Comparison of ENCODE assay signal across 23 cellular contexts in genomic region chr10:7511612-7512011, GRCh38.
"Had no signal": no experiment of that assay in that cellular context is flagged by ENCODE, and none has a peak within 500 bp of the region (broad histone marks: within the 10 kb centered on the region; RNA-seq: fewer than 3 reads in every experiment).

No MANE protein-coding gene starts in this region.

- H3K4me3 Mint-ChIP-seq: activated naive CD8-positive, alpha-beta T cell treated with anti-CD3 and anti-CD28 coated beads, Interleukin-2, amount 50 U/mL, for 24 hours; activated T-cell treated with anti-CD3 and anti-CD28 coated beads, Interleukin-2, amount 50 U/mL, for 24 hours; type B pancreatic cell had no signal

- H3K36me3 Mint-ChIP-seq: type B pancreatic cell had no signal

- DNase-seq: activated CD4-positive, CD25-positive, alpha-beta regulatory T cell treated with anti-CD3 and anti-CD28 coated beads, Interleukin-2, amount 50 U/mL, for 72 hours; activated naive CD4-positive, alpha-beta T cell; activated naive CD8-positive, alpha-beta T cell treated with anti-CD3 and anti-CD28 coated beads, Interleukin-2, amount 50 U/mL, for 24 hours; activated T-cell treated with anti-CD3 and anti-CD28 coated beads, Interleukin-2, amount 50 U/mL, for 24 hours; cerebellar nuclear complex; effector CD4-positive, alpha-beta T cell; erythroblast; foreskin keratinocyte; naive B cell; ovary; psoas muscle; spleen; stimulated activated CD4-positive, alpha-beta T cell treated with anti-CD3 and anti-CD28 coated beads, Interleukin-4, amount 100 ng/mL, for 1 hour; stimulated activated naive CD4-positive, alpha-beta T cell treated with Interleukin-2 at 50 U/mL for 16 hours; WERI-Rb-1 had no signal

- H3K9me3 ChIP-seq: ovary, psoas muscle, right atrium auricular region, thoracic aorta, vagina had no signal

- H3K27ac ChIP-seq: coronary artery, foreskin keratinocyte, ovary, psoas muscle, right atrium auricular region, thoracic aorta, vagina, WERI-Rb-1 had no signal

- H3K27ac Mint-ChIP-seq: activated T-helper 2 cell treated with anti-CD3 and anti-CD28 coated beads, Interferon-gamma antibody, Interleukin-2, Interleukin-4, amounts not matched to agents 10 μg/mL and 5 μg/mL and 100 μg/mL, durations not matched to agents 14 hours and 24 hours and 36 hours; type B pancreatic cell had no signal

- H3K4me3 ChIP-seq: coronary artery, lung, ovary, psoas muscle, right atrium auricular region, spleen, thoracic aorta, vagina had no signal

- H3K27me3 ChIP-seq: ovary, right atrium auricular region, spleen, vagina had no signal

- H3K36me3 ChIP-seq: ovary, right atrium auricular region, spleen, thoracic aorta, vagina, WERI-Rb-1 had no signal

- H3K4me1 ChIP-seq: foreskin keratinocyte, psoas muscle, right atrium auricular region, vagina had no signal

- ATAC-seq: foreskin keratinocyte, left lobe of liver, psoas muscle had no signal

- H3K27me3 Mint-ChIP-seq: activated naive CD8-positive, alpha-beta T cell treated with anti-CD3 and anti-CD28 coated beads, Interleukin-2, amount 50 U/mL, for 24 hours; activated T-cell treated with anti-CD3 and anti-CD28 coated beads, Interleukin-2, amount 50 U/mL, for 24 hours had no signal
